Comparison of ENCODE assay signal across 8 cellular contexts in genomic region chr10:121927841-121928527, GRCh38. TPM values are rescaled to one million over a fixed set of nuclear protein-coding genes. Genes with fewer than 3 reads are reported as not detected.
DNase-seq lines count a peak whose midpoint lies in the region; ATAC-seq and TF ChIP-seq lines count a peak whose summit lies in the region.

TSS of gene ATE1 (minus strand) at chr10:121928031. CDS start at chr10:121927949, 82 bp downstream.

- in situ Hi-C loops in Panc1 (cut with HindIII; ENCODE audit: low pct_unique_long_range_greater_than_20kb, low sequenced_read_pairs) = no loop called here

- peak within 1 kb of the TSS; percentile 91 to 96 (median 95) for H3K27ac Mint-ChIP-seq in IgD-negative memory B cell

- no peaks in the 10 kb centered on the region for H3K27me3 Mint-ChIP-seq in IgD-negative memory B cell
- no peaks in the 10 kb centered on the region for H3K27me3 Mint-ChIP-seq in activated T-cell treated with anti-CD3 and anti-CD28 coated beads, Interleukin-2, amount 50 U/mL, for 4 hours (ENCODE audit: low read depth)

- TF ChIP-seq CTCF in Panc1 (IDR thresholded peaks at IDR 0.05) = no peak

- ATAC-seq in GM21529 (IDR thresholded peaks at IDR 0.05; ENCODE audit: unreplicated experiment) (peak; percentile 83), Panc1 (peak; percentile 94)
- ATAC-seq in activated T-cell treated with anti-CD3 and anti-CD28 coated beads, Interleukin-2, amount 50 U/mL, for 4 hours = peak; percentile 98

- CTCF ChIA-PET in Panc1 (lab: Charles Lee) = no interaction called here

- H3K36me3 ChIP-seq in Panc1 (ENCODE audit: control insufficient read depth, insufficient read depth, low read length) (peaks cover 3% of the 10 kb centered on the region; the same call in 1 of the 2 replicates), esophagus (ENCODE audit: control insufficient read depth in 2 of 2, insufficient read depth in 2 of 2, low read length in 1 of 2) (no peaks in the 10 kb centered on the region), mucosa of stomach (ENCODE audit: control insufficient read depth, insufficient read depth, low read length) (no peaks in the 10 kb centered on the region)

- H3K27me3 ChIP-seq in Panc1 (ENCODE audit: control insufficient read depth, insufficient read depth, low read length) = no peaks in the 10 kb centered on the region
- no peaks in the 10 kb centered on the region for H3K27me3 ChIP-seq in esophagus (ENCODE audit: control insufficient read depth in 1 of 2, insufficient read depth in 2 of 2, low read length in 2 of 2)
- no peaks in the 10 kb centered on the region for H3K27me3 ChIP-seq in mucosa of stomach (ENCODE audit: control insufficient read depth, insufficient read depth, low read length)

- no peaks in the 10 kb centered on the region for H3K9me3 Mint-ChIP-seq in IgD-negative memory B cell
- no peaks in the 10 kb centered on the region for H3K9me3 Mint-ChIP-seq in activated T-cell treated with anti-CD3 and anti-CD28 coated beads, Interleukin-2, amount 50 U/mL, for 4 hours

- H3K9ac ChIP-seq in mucosa of stomach (ENCODE audit: low read length) = peak within 1 kb of the TSS; percentile 96

- H3K4me3 ChIP-seq in Panc1 (ENCODE audit: low read depth in 2 of 2, low read length in 2 of 2) = peak within 1 kb of the TSS; percentile 69 to 79
- H3K4me3 ChIP-seq in esophagus (ENCODE audit: low read depth in 1 of 2, low read length in 2 of 2) = peak within 1 kb of the TSS; percentile 75 to 94
- peak within 1 kb of the TSS; percentile 95 for H3K4me3 ChIP-seq in mucosa of stomach (ENCODE audit: low read length)

- H3K4me3 Mint-ChIP-seq in IgD-negative memory B cell = peak within 1 kb of the TSS; percentile 93 to 99 (median 95)
- H3K4me3 Mint-ChIP-seq in activated T-cell treated with anti-CD3 and anti-CD28 coated beads, Interleukin-2, amount 50 U/mL, for 4 hours = peak within 1 kb of the TSS; percentile 93

- H3K4me1 ChIP-seq in Panc1 (ENCODE audit: control insufficient read depth, insufficient read depth, low read length) (peaks cover 16% of the 10 kb centered on the region), esophagus (ENCODE audit: control insufficient read depth in 2 of 2, insufficient read depth in 2 of 2, low read length in 1 of 2) (peaks cover 0 to 4% of the 10 kb centered on the region in 2 donors), mucosa of stomach (ENCODE audit: control insufficient read depth, insufficient read depth, low read length) (peaks cover 6% of the 10 kb centered on the region)

- intact Hi-C loops in Panc1 (cut with micrococcal nuclease; ENCODE audit: unreplicated experiment) = loop anchor here (5.0 kb wide), 1 partner anchor 184 kb away; no protein-coding TSS in a partner anchor

- H3K27ac ChIP-seq in Panc1 (ENCODE audit: low read length) (peak within 1 kb of the TSS; percentile 84), esophagus (ENCODE audit: low read depth in 2 of 2, low read length in 1 of 2) (peak within 1 kb of the TSS; percentile 93 to 98)

- WGBS in esophagus, 2 donors = 0% methylated on average over 75 to 87 of the region's 87 CpGs

- BruUV-seq in Panc1 (replicated peaks; lab: Mats Ljungman, UMichigan) = no TSS peak

- DNase-seq in DMS153 (lab: John Stamatoyannopoulos, UW) (peak; percentile 88), Panc1 (ENCODE audit: low read depth, low spot score) (no peak)
- DNase-seq in activated T-cell treated with anti-CD3 and anti-CD28 coated beads, Interleukin-2, amount 50 U/mL, for 4 hours = peak; percentile 73
- peak; percentile 85 for DNase-seq in stimulated activated CD8-positive, alpha-beta memory T cell treated with anti-CD3 and anti-CD28 coated beads, Interleukin-4, amount 100 ng/mL, for 48 hours

- POLR2A ChIA-PET in Panc1 (lab: Charles Lee) = interaction anchor here (0.6 kb wide), 2 partner anchors 28 to 189 kb away, joined by 3 read pairs; no protein-coding TSS in a partner anchor

- H3K9me3 ChIP-seq in Panc1 (ENCODE audit: control insufficient read depth, insufficient read depth, low read depth, low read length) (no peaks in the 10 kb centered on the region), esophagus (ENCODE audit: control insufficient read depth in 2 of 2, insufficient read depth in 1 of 2, low read depth in 1 of 2, low read length in 1 of 2) (no peaks in the 10 kb centered on the region), mucosa of stomach (ENCODE audit: control insufficient read depth, low read length) (no peaks in the 10 kb centered on the region)

- H3K4me1 Mint-ChIP-seq in IgD-negative memory B cell = peaks cover 15 to 24% (median 16%) of the 10 kb centered on the region in 3 donors
- peaks cover 28% of the 10 kb centered on the region for H3K4me1 Mint-ChIP-seq in activated T-cell treated with anti-CD3 and anti-CD28 coated beads, Interleukin-2, amount 50 U/mL, for 4 hours (ENCODE audit: low read depth)

- H3K36me3 Mint-ChIP-seq in IgD-negative memory B cell = peaks cover 4% of the 10 kb centered on the region
- H3K36me3 Mint-ChIP-seq in activated T-cell treated with anti-CD3 and anti-CD28 coated beads, Interleukin-2, amount 50 U/mL, for 4 hours (ENCODE audit: insufficient read depth) = peaks cover 3% of the 10 kb centered on the region

RNA-seq across cellular contexts. Expression of gene ATE1, which starts in this region (rescaled TPM):
- polyA plus RNA-seq in IgD-negative memory B cell (20.2 TPM), esophagus (1 to 10 TPM; 3.7 to 6.8 TPM)
- total RNA-seq in Panc1 (2021; ENCODE audit: unreplicated experiment) = 45.5 TPM
- 26.6 TPM for polyA plus RNA-seq in Panc1 (2012; ENCODE audit: insufficient read length)
- 10 to 100 TPM; 33.6 to 41.2 (median 38.5) TPM for total RNA-seq in activated T-cell treated with anti-CD3 and anti-CD28 coated beads, Interleukin-2, amount 50 U/mL, for 4 hours
